20 cellular contexts compared by ENCODE assay signal in the genomic region with DNA sequence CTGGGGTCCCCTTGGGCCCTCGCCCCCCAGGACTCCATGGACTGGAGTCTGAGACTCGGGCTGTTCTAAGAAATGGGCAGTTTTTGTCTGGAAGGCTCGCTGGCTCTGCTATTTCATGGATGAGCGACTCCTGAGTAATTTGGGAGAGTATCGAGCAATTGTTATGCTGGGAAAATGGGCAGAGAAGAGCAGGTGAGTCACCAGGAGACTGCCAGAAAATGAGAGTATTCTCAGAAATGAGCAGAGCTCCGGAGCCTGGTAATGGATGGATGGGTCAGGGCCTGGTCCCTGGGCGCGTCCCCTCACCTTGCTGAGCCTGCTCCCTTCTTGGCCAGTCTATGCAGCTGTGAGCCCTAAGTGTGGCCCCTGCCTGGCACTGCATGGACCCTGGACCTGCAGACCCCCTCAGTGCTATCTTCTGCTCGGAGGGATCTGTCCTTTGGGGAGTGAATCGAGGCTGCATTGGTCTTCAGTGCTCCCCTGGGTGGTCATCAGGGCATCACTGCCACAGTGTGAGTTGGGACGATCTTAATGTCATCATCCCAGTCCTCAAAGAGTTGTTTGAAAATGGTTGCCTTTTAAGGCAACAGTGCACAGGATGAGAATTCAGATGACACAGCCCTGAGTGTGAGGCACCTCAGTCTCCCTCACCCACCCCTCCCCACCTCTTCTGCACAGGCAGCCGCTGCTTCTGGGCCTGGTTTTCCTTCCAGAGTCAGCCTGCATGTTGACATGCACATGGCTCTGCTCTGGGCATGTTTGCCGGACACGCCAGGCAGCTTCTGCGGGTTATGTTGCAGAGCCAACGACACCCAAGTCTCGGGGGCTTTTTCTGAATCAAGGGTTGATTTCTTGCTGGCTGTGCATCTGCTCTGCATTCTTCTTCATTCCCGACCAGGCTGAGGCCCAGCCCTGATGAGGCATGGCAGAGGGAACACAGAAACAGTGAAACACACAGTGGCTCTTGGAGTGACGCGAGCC.
DNase-seq lines count a peak whose midpoint lies in the region; ATAC-seq, FAIRE-seq and TF ChIP-seq lines count a peak whose summit lies in the region.
"Had no signal": no experiment of that assay in that cellular context is flagged by ENCODE, and none has a peak within 500 bp of the region (broad histone marks: within the 10 kb centered on the region; RNA-seq: fewer than 3 reads in every experiment).

No MANE protein-coding gene starts in this region.

- no peak overlapping the region for H3K4me3 Mint-ChIP-seq in astrocyte (ENCODE audit: unreplicated experiment)
- H3K4me3 Mint-ChIP-seq in activated CD4-positive, alpha-beta T cell treated with anti-CD3 and anti-CD28 coated beads for 36 hours = no peak overlapping the region
- H3K4me3 Mint-ChIP-seq: activated CD4-positive, alpha-beta memory T cell treated with anti-CD3 and anti-CD28 coated beads, Interleukin-2, amount 10 ng/mL, durations not matched to agents 7 days and 5 days; activated naive CD4-positive, alpha-beta T cell treated with anti-CD3 and anti-CD28 coated beads, Interleukin-2, amount 10 ng/mL, durations not matched to agents 7 days and 5 days; activated T-cell treated with anti-CD3 and anti-CD28 coated beads, Interleukin-2, amount 50 U/mL, for 24 hours; natural killer cell treated with Interleukin-12 subunit alpha and Interleukin-12 subunit beta and Interleukin-15 and Interleukin-18, amount 100 ng/mL, for 72 hours had no signal

- TF ChIP-seq CTCF in astrocyte (IDR thresholded peaks at IDR 0.05; ENCODE audit: insufficient read depth, low read depth, low read length) = no peak
- no peak for TF ChIP-seq CTCF in osteoblast (IDR thresholded peaks at IDR 0.05; ENCODE audit: extremely low read depth, low read depth, low read length)

- H3K4me1 Mint-ChIP-seq in astrocyte (ENCODE audit: low read depth, unreplicated experiment) = no peaks in the 10 kb centered on the region
- H3K4me1 Mint-ChIP-seq in activated CD4-positive, alpha-beta T cell treated with anti-CD3 and anti-CD28 coated beads for 36 hours = no peaks in the 10 kb centered on the region
- H3K4me1 Mint-ChIP-seq: activated CD4-positive, alpha-beta memory T cell treated with anti-CD3 and anti-CD28 coated beads, Interleukin-2, amount 10 ng/mL, durations not matched to agents 7 days and 5 days; activated naive CD4-positive, alpha-beta T cell treated with anti-CD3 and anti-CD28 coated beads, Interleukin-2, amount 10 ng/mL, durations not matched to agents 7 days and 5 days had no signal

- H4K20me1 ChIP-seq in astrocyte (ENCODE audit: insufficient read depth, low read length) (no peaks in the 10 kb centered on the region), osteoblast (ENCODE audit: insufficient read depth, low read length) (no peaks in the 10 kb centered on the region)

- no peak overlapping the region for H3K27ac Mint-ChIP-seq in astrocyte (ENCODE audit: unreplicated experiment)
- no peak overlapping the region for H3K27ac Mint-ChIP-seq in activated CD4-positive, alpha-beta T cell treated with anti-CD3 and anti-CD28 coated beads for 36 hours
- H3K27ac Mint-ChIP-seq: activated CD4-positive, alpha-beta memory T cell treated with anti-CD3 and anti-CD28 coated beads, Interleukin-2, amount 10 ng/mL, durations not matched to agents 7 days and 5 days; activated naive CD4-positive, alpha-beta T cell treated with anti-CD3 and anti-CD28 coated beads, Interleukin-2, amount 10 ng/mL, durations not matched to agents 7 days and 5 days; activated T-cell treated with anti-CD3 and anti-CD28 coated beads, Interleukin-2, amount 50 U/mL, for 24 hours; natural killer cell treated with Interleukin-12 subunit alpha and Interleukin-12 subunit beta and Interleukin-15 and Interleukin-18, amount 100 ng/mL, for 72 hours had no signal

- H3K4me1 ChIP-seq in astrocyte (ENCODE audit: insufficient read depth, low read length) (peaks cover 2% of the 10 kb centered on the region), osteoblast (ENCODE audit: insufficient read depth, low read length) (no peaks in the 10 kb centered on the region)
- H3K4me1 ChIP-seq: prostate gland had no signal

- H2AFZ ChIP-seq in astrocyte (ENCODE audit: low read depth, low read length) (no peak overlapping the region), osteoblast (ENCODE audit: low read length) (no peak overlapping the region)

- no peak overlapping the region for H3K27ac ChIP-seq in astrocyte (ENCODE audit: low read depth, low read length)
- no peak overlapping the region for H3K27ac ChIP-seq in osteoblast (ENCODE audit: low read depth, low read length)
- H3K27ac ChIP-seq: prostate gland had no signal

- no peak for FAIRE-seq in astrocyte (lab: Jason Lieb, UNC)
- FAIRE-seq: colon had no signal

- H3K9me3 Mint-ChIP-seq in astrocyte (ENCODE audit: unreplicated experiment) = peaks cover 24% of the 10 kb centered on the region
- H3K9me3 Mint-ChIP-seq in activated CD4-positive, alpha-beta T cell treated with anti-CD3 and anti-CD28 coated beads for 36 hours (ENCODE audit: low read depth) = no peaks in the 10 kb centered on the region
- H3K9me3 Mint-ChIP-seq: activated CD4-positive, alpha-beta memory T cell treated with anti-CD3 and anti-CD28 coated beads, Interleukin-2, amount 10 ng/mL, durations not matched to agents 7 days and 5 days; activated naive CD4-positive, alpha-beta T cell treated with anti-CD3 and anti-CD28 coated beads, Interleukin-2, amount 10 ng/mL, durations not matched to agents 7 days and 5 days; activated T-cell treated with anti-CD3 and anti-CD28 coated beads, Interleukin-2, amount 50 U/mL, for 24 hours; natural killer cell treated with Interleukin-12 subunit alpha and Interleukin-12 subunit beta and Interleukin-15 and Interleukin-18, amount 100 ng/mL, for 72 hours had no signal

- ATAC-seq in activated CD4-positive, alpha-beta T cell treated with anti-CD3 and anti-CD28 coated beads for 36 hours = no peak
- ATAC-seq: left cardiac atrium; natural killer cell treated with Interleukin-12 subunit alpha and Interleukin-12 subunit beta and Interleukin-15 and Interleukin-18, amount 100 ng/mL, for 72 hours had no signal

- H3K27me3 Mint-ChIP-seq in astrocyte (ENCODE audit: low read depth, unreplicated experiment) = peaks cover 1% of the 10 kb centered on the region
- H3K27me3 Mint-ChIP-seq in activated CD4-positive, alpha-beta T cell treated with anti-CD3 and anti-CD28 coated beads for 36 hours = peaks cover 2% of the 10 kb centered on the region
- H3K27me3 Mint-ChIP-seq: activated CD4-positive, alpha-beta memory T cell treated with anti-CD3 and anti-CD28 coated beads, Interleukin-2, amount 10 ng/mL, durations not matched to agents 7 days and 5 days; activated naive CD4-positive, alpha-beta T cell treated with anti-CD3 and anti-CD28 coated beads, Interleukin-2, amount 10 ng/mL, durations not matched to agents 7 days and 5 days had no signal

- peak; percentile 46 for DNase-seq in DMS79 treated with DMSO at 0.1 percent for 48 hours (lab: John Stamatoyannopoulos, UW)
- DNase-seq in M059J (ENCODE audit: low read depth) = peak; percentile 63
- peak; percentile 59 for DNase-seq in astrocyte (ENCODE audit: low read depth)
- DNase-seq in osteoblast (ENCODE audit: insufficient read length, low spot score, missing footprints) = peak; percentile 97
- DNase-seq in SHP77 treated with DMSO at 0.1 percent for 48 hours (lab: John Stamatoyannopoulos, UW) = no peak
- no peak for DNase-seq in activated CD4-positive, alpha-beta T cell treated with anti-CD3 and anti-CD28 coated beads for 36 hours
- no peak for DNase-seq in effector CD8-positive, alpha-beta T cell (lab: John Stamatoyannopoulos, UW)
- no peak for DNase-seq in CD1c-positive myeloid dendritic cell (ENCODE audit: extremely low spot score)
- DNase-seq: activated CD4-positive, alpha-beta memory T cell treated with anti-CD3 and anti-CD28 coated beads, Interleukin-2, amount 10 ng/mL, durations not matched to agents 7 days and 5 days; activated naive CD4-positive, alpha-beta T cell treated with anti-CD3 and anti-CD28 coated beads, Interleukin-2, amount 10 ng/mL, durations not matched to agents 7 days and 5 days; activated T-cell treated with anti-CD3 and anti-CD28 coated beads, Interleukin-2, amount 50 U/mL, for 24 hours; aorta; foreskin melanocyte; GOT3; left cardiac atrium; stimulated activated CD8-positive, alpha-beta memory T cell treated with anti-CD3 and anti-CD28 coated beads, Interleukin-4, amount 100 ng/mL, for 48 hours had no signal

- intact Hi-C loops in activated CD4-positive, alpha-beta T cell treated with anti-CD3 and anti-CD28 coated beads for 36 hours (cut with DNase I, micrococcal nuclease) = no loop called here

- H3K9me3 ChIP-seq in astrocyte (ENCODE audit: insufficient read depth, low read depth, low read length) (no peaks in the 10 kb centered on the region), osteoblast (ENCODE audit: low read depth, low read length) (no peaks in the 10 kb centered on the region)
- H3K9me3 ChIP-seq: prostate gland had no signal

- H3K36me3 ChIP-seq in astrocyte (ENCODE audit: insufficient read depth, low read length) (no peaks in the 10 kb centered on the region), osteoblast (ENCODE audit: insufficient read depth, low read length) (no peaks in the 10 kb centered on the region)
- H3K36me3 ChIP-seq: prostate gland had no signal

- H3K4me3 ChIP-seq in astrocyte (ENCODE audit: insufficient read depth, low read depth, low read length) (no peak overlapping the region), osteoblast (ENCODE audit: insufficient read depth, low read length) (no peak overlapping the region)
- H3K4me3 ChIP-seq: prostate gland, smooth muscle cell had no signal

- H3K4me2 ChIP-seq in astrocyte (ENCODE audit: low read length) (peak overlapping the region; percentile 17), osteoblast (ENCODE audit: insufficient read depth, low read length) (no peak overlapping the region)
- H3K4me2 ChIP-seq: smooth muscle cell had no signal

- H3K9ac ChIP-seq in astrocyte (ENCODE audit: low read length) = no peak overlapping the region

- H3K79me2 ChIP-seq in astrocyte (ENCODE audit: insufficient read depth, low read length) (no peaks in the 10 kb centered on the region), osteoblast (ENCODE audit: insufficient read depth, low read length) (no peaks in the 10 kb centered on the region)

- CTCF ChIA-PET in activated CD4-positive, alpha-beta T cell treated with anti-CD3 and anti-CD28 coated beads for 36 hours (lab: Charles Lee) = interaction anchor here (0.5 kb wide), 1 partner anchor 1542 kb away, joined by 4 read pairs; no protein-coding TSS in a partner anchor

- peaks cover 2% of the 10 kb centered on the region for H3K27me3 ChIP-seq in astrocyte (ENCODE audit: insufficient read depth, low read length)
- H3K27me3 ChIP-seq in osteoblast (ENCODE audit: insufficient read depth, low read length) = no peaks in the 10 kb centered on the region

- peaks cover 2% of the 10 kb centered on the region for H3K36me3 Mint-ChIP-seq in astrocyte (ENCODE audit: low read depth, unreplicated experiment)
- no peaks in the 10 kb centered on the region for H3K36me3 Mint-ChIP-seq in activated CD4-positive, alpha-beta T cell treated with anti-CD3 and anti-CD28 coated beads for 36 hours (ENCODE audit: low read depth)
- H3K36me3 Mint-ChIP-seq: activated naive CD4-positive, alpha-beta T cell treated with anti-CD3 and anti-CD28 coated beads, Interleukin-2, amount 10 ng/mL, durations not matched to agents 7 days and 5 days; natural killer cell treated with Interleukin-12 subunit alpha and Interleukin-12 subunit beta and Interleukin-15 and Interleukin-18, amount 100 ng/mL, for 72 hours had no signal

- POLR2A ChIA-PET in activated CD4-positive, alpha-beta T cell treated with anti-CD3 and anti-CD28 coated beads for 36 hours (lab: Charles Lee) = no interaction called here

Comparison
In these comparisons a context has a peak if more than half of its experiments do, and no peak if none do; other contexts are left out.
1. DNase-seq: peak in DMS79 treated with DMSO at 0.1 percent for 48 hours (single experiment), M059J (single experiment), astrocyte (single experiment) and osteoblast (single experiment); none in SHP77 treated with DMSO at 0.1 percent for 48 hours (single experiment), activated CD4-positive, alpha-beta T cell treated with anti-CD3 and anti-CD28 coated beads for 36 hours (single experiment), effector CD8-positive, alpha-beta T cell (single experiment) and CD1c-positive myeloid dendritic cell (single experiment).